ENCODE assay signal across 9 cellular contexts in genomic region chr10:88687853-88688467, GRCh38. TPM values are rescaled to one million over a fixed set of nuclear protein-coding genes. Genes with fewer than 3 reads are reported as not detected.
DNase-seq lines count a peak whose midpoint lies in the region; ATAC-seq, FAIRE-seq and TF ChIP-seq lines count a peak whose summit lies in the region.
"Had no signal": no experiment of that assay in that cellular context is flagged by ENCODE, and none has a peak within 500 bp of the region (broad histone marks: within the 10 kb centered on the region; RNA-seq: fewer than 3 reads in every experiment).

No MANE protein-coding gene starts in this region.

- BruUV-seq in HepG2 (replicated peaks; lab: Mats Ljungman, UMichigan), result no TSS peak

- H3K4me1 ChIP-seq in body of pancreas, result no peaks in the 10 kb centered on the region
- H3K4me1 ChIP-seq in HepG2 (ENCODE audit: insufficient read depth, low read length), result no peaks in the 10 kb centered on the region

- H3K4me3 ChIP-seq in GM06990 (replicated peaks; ENCODE audit: low read depth, low read length) (no peak overlapping the region), body of pancreas (no peak overlapping the region), HepG2 (replicated peaks in 1 of 3; ENCODE audit: insufficient read depth in 1 of 3, low read depth in 2 of 3, low read length in 3 of 3) (no peak overlapping the region)
- H3K4me3 ChIP-seq: skin epidermis had no signal

- intact Hi-C loops in body of pancreas (cut with DNase I), result no loop called here
- intact Hi-C loops in HepG2 (cut with micrococcal nuclease; ENCODE audit: unreplicated experiment), result loop anchor here (1.0 to 5.0 kb wide), 3 partner anchors 49 to 122 kb away; no protein-coding TSS in a partner anchor

- H2AFZ ChIP-seq in HepG2 (ENCODE audit: low read length), result no peak overlapping the region

- TF ChIP-seq CTCF in GM06990 (IDR thresholded peaks at IDR 0.05; ENCODE audit: insufficient read depth, low read length, poor library complexity, severe bottlenecking) (peak; percentile 73), body of pancreas (IDR thresholded peaks at IDR 0.05) (peak; percentile 43 to 69 (median 63)), HepG2 (CRISPR knock-in tag; IDR thresholded peaks at IDR 0.05) (peak; percentile 48)

- H3K36me3 ChIP-seq in GM06990 (ENCODE audit: control insufficient read depth, insufficient read depth, low read length) (no peaks in the 10 kb centered on the region), body of pancreas (replicated peaks in 1 of 2; ENCODE audit: insufficient read depth in 1 of 2, low read depth in 2 of 2) (no peaks in the 10 kb centered on the region), HepG2 (replicated peaks in 1 of 2; ENCODE audit: control insufficient read depth in 1 of 2, insufficient read depth in 2 of 2, low read length in 2 of 2) (no peaks in the 10 kb centered on the region)

- H3K27me3 ChIP-seq in GM06990 (replicated peaks; ENCODE audit: control insufficient read depth, insufficient read depth, low read length), result no peaks in the 10 kb centered on the region
- no peaks in the 10 kb centered on the region for H3K27me3 ChIP-seq in body of pancreas
- no peaks in the 10 kb centered on the region for H3K27me3 ChIP-seq in HepG2 (ENCODE audit: control insufficient read depth in 1 of 2, insufficient read depth in 2 of 2, low read length in 2 of 2)

- in situ Hi-C loops in HepG2 (cut with HindIII; ENCODE audit: extremely low pct_ligation_motif_present, low pct_unique_long_range_greater_than_20kb), result no loop called here

- no peak overlapping the region for H3K4me2 ChIP-seq in HepG2 (ENCODE audit: low read depth, low read length)

- ATAC-seq in body of pancreas, result no peak
- ATAC-seq in HepG2, result no peak
- no peak for ATAC-seq in GM18873 (IDR thresholded peaks at IDR 0.05; ENCODE audit: low FRiP score, unreplicated experiment)

- H3K9me3 ChIP-seq in body of pancreas (no peaks in the 10 kb centered on the region), HepG2 (ENCODE audit: low read length) (no peaks in the 10 kb centered on the region)

- TF ChIP-seq EP300 in HepG2 (IDR thresholded peaks at IDR 0.05; ENCODE audit: low read depth in 2 of 2, low read length in 2 of 2) (no peak), HepG2 (CRISPR knock-in tag; IDR thresholded peaks at IDR 0.05; ENCODE audit: borderline replicate concordance) (no peak)

- H3K27ac ChIP-seq in body of pancreas, result no peak overlapping the region
- no peak overlapping the region for H3K27ac ChIP-seq in HepG2 (ENCODE audit: extremely low read length, insufficient read depth, low read length)
- H3K27ac ChIP-seq: skin epidermis had no signal

- TF ChIP-seq POLR2A in body of pancreas (IDR thresholded peaks at IDR 0.05), result no peak
- TF ChIP-seq POLR2A in HepG2 (IDR thresholded peaks at IDR 0.05; ENCODE audit: insufficient read depth in 1 of 2, low read depth in 2 of 2, low read length in 2 of 2), result no peak

- no peaks in the 10 kb centered on the region for H3K79me2 ChIP-seq in HepG2 (ENCODE audit: insufficient read depth, low read length)

- POLR2A ChIA-PET in HepG2 (lab: Yijun Ruan, JAX), result no interaction called here

- TF ChIP-seq RAD21 in HepG2 (CRISPR knock-in tag; IDR thresholded peaks at IDR 0.05), result no peak

- FAIRE-seq in HepG2 (lab: Jason Lieb, UNC), result peak; percentile 43

- DNase-seq in GM06990 (ENCODE audit: extremely low read depth, insufficient read length) (no peak), NCI-H1417 treated with DMSO at 0.1 percent for 48 hours (lab: John Stamatoyannopoulos, UW) (peak; percentile 8), body of pancreas (no peak), HepG2 (ENCODE audit: low spot score) (peak; percentile 3), NCI-H1930 (lab: John Stamatoyannopoulos, UW) (no peak), RPMI8226 (no peak)
- no peak for DNase-seq in activated CD4-positive, alpha-beta T cell treated with anti-CD3 and anti-CD28 coated beads, Interleukin-2, amount 50 U/mL, for 1 hour

- no peaks in the 10 kb centered on the region for H4K20me1 ChIP-seq in HepG2 (ENCODE audit: insufficient read depth, low read length)

- H3K9ac ChIP-seq in HepG2 (ENCODE audit: insufficient read depth, low read depth, low read length), result no peak overlapping the region

- CTCF ChIA-PET in HepG2 (lab: Yijun Ruan, JAX; ENCODE audit: low intra/inter-chr PET ratio, low total read pairs), result interaction anchor here (1.5 to 1.9 kb wide), 3 partner anchors 104 to 122 kb away, joined by 3 to 13 read pairs (median 7); no protein-coding TSS in a partner anchor

TF ChIP-seq in HepG2, 621 proteins besides CTCF, POLR2A, EP300 and RAD21:
- TF ChIP-seq E2F2 (CRISPR knock-in tag; IDR thresholded peaks at IDR 0.05; ENCODE audit: borderline replicate concordance) (no peak), STAG1 (CRISPR knock-in tag; IDR thresholded peaks at IDR 0.05) (peak; percentile 42)

RNA-seq across cellular contexts. Expression of gene LIPK, which starts 18.1 kb away (rescaled TPM):
- total RNA-seq in body of pancreas (not detected), HepG2 (2016; rRNA removed; fragmentation: Illumina TruSeq; extraction: Trizol) (not detected in 2 replicates)
- not detected in 2 replicates for total RNA-seq in HepG2 (2016; cell fraction: cytosol; rRNA removed; fragmentation: Illumina TruSeq; extraction: Trizol; ENCODE audit: low read depth)
- total RNA-seq in HepG2 (2016; cell fraction: insoluble cytoplasmic fraction; rRNA removed; fragmentation: Illumina TruSeq; extraction: Trizol), result not detected in 2 replicates
- not detected in 2 replicates for total RNA-seq in HepG2 (2016; cell fraction: membrane; rRNA removed; fragmentation: Illumina TruSeq; extraction: Trizol)
- not detected in 2 replicates for total RNA-seq in HepG2 (2016; cell fraction: nucleus; rRNA removed; fragmentation: Illumina TruSeq; extraction: Trizol)
- polyA plus RNA-seq in HepG2 (2011; rRNA removed), result not detected in 2 replicates
- polyA plus RNA-seq in HepG2 (2011; cell fraction: cytosol; rRNA removed), result not detected in 2 replicates
- not detected in 2 replicates for polyA plus RNA-seq in HepG2 (2011; cell fraction: nucleus; rRNA removed)
- not detected in 2 replicates for polyA plus RNA-seq in HepG2 (2012)
- polyA plus RNA-seq in HepG2 (2016; cell fraction: cytosol; fragmentation: Illumina TruSeq; extraction: Trizol; ENCODE audit: low read depth), result not detected in 2 replicates
- not detected in 2 replicates for polyA plus RNA-seq in HepG2 (2016; cell fraction: insoluble cytoplasmic fraction; fragmentation: Illumina TruSeq; extraction: Trizol; ENCODE audit: low read depth)
- not detected in 2 replicates for polyA plus RNA-seq in HepG2 (2016; cell fraction: membrane; fragmentation: Illumina TruSeq; extraction: Trizol; ENCODE audit: low read depth)
- polyA plus RNA-seq in HepG2 (2016; cell fraction: nucleus; fragmentation: Illumina TruSeq; extraction: Trizol; ENCODE audit: insufficient read depth, low read depth), result not detected in 2 replicates
- polyA minus RNA-seq in HepG2 (2011; rRNA and poly(A)+ RNA removed; ENCODE audit: low replicate concordance), result not detected in 2 replicates
- polyA minus RNA-seq in HepG2 (2011; cell fraction: cytosol; rRNA and poly(A)+ RNA removed), result not detected in 2 replicates
- not detected in 2 replicates for polyA minus RNA-seq in HepG2 (2011; cell fraction: nucleus; rRNA and poly(A)+ RNA removed)

RNA-seq across cellular contexts. Expression of gene LIPF, which starts 23.7 kb away (rescaled TPM):
- total RNA-seq in body of pancreas (not detected), HepG2 (2016; rRNA removed; fragmentation: Illumina TruSeq; extraction: Trizol) (not detected in 2 replicates)
- total RNA-seq in HepG2 (2016; cell fraction: cytosol; rRNA removed; fragmentation: Illumina TruSeq; extraction: Trizol; ENCODE audit: low read depth), result not detected in 2 replicates
- not detected in 2 replicates for total RNA-seq in HepG2 (2016; cell fraction: insoluble cytoplasmic fraction; rRNA removed; fragmentation: Illumina TruSeq; extraction: Trizol)
- not detected in 2 replicates for total RNA-seq in HepG2 (2016; cell fraction: membrane; rRNA removed; fragmentation: Illumina TruSeq; extraction: Trizol)
- not detected in 2 replicates for total RNA-seq in HepG2 (2016; cell fraction: nucleus; rRNA removed; fragmentation: Illumina TruSeq; extraction: Trizol)
- polyA plus RNA-seq in HepG2 (2011; rRNA removed), result not detected in 2 replicates
- not detected in 2 replicates for polyA plus RNA-seq in HepG2 (2011; cell fraction: cytosol; rRNA removed)
- polyA plus RNA-seq in HepG2 (2011; cell fraction: nucleus; rRNA removed), result not detected in 2 replicates
- not detected in 2 replicates for polyA plus RNA-seq in HepG2 (2012)
- not detected in 2 replicates for polyA plus RNA-seq in HepG2 (2016; cell fraction: cytosol; fragmentation: Illumina TruSeq; extraction: Trizol; ENCODE audit: low read depth)
- not detected in 2 replicates for polyA plus RNA-seq in HepG2 (2016; cell fraction: insoluble cytoplasmic fraction; fragmentation: Illumina TruSeq; extraction: Trizol; ENCODE audit: low read depth)
- not detected in 2 replicates for polyA plus RNA-seq in HepG2 (2016; cell fraction: membrane; fragmentation: Illumina TruSeq; extraction: Trizol; ENCODE audit: low read depth)
- polyA plus RNA-seq in HepG2 (2016; cell fraction: nucleus; fragmentation: Illumina TruSeq; extraction: Trizol; ENCODE audit: insufficient read depth, low read depth), result not detected in 2 replicates
- polyA minus RNA-seq in HepG2 (2011; rRNA and poly(A)+ RNA removed; ENCODE audit: low replicate concordance), result not detected in 2 replicates
- polyA minus RNA-seq in HepG2 (2011; cell fraction: cytosol; rRNA and poly(A)+ RNA removed), result not detected in 2 replicates
- not detected in 2 replicates for polyA minus RNA-seq in HepG2 (2011; cell fraction: nucleus; rRNA and poly(A)+ RNA removed)

Comparison
In these comparisons a context has a peak if more than half of its experiments do, and no peak if none do; other contexts are left out.
1. DNase-seq: peak in NCI-H1417 treated with DMSO at 0.1 percent for 48 hours (single experiment) and HepG2 (single experiment); none in GM06990 (single experiment), body of pancreas (0 of 4), activated CD4-positive, alpha-beta T cell treated with anti-CD3 and anti-CD28 coated beads, Interleukin-2, amount 50 U/mL, for 1 hour (single experiment), NCI-H1930 (0 of 2) and RPMI8226 (single experiment).
2. Peak in every context shown above with its lines, with median percentiles within 50 percentile points of each other: CTCF ChIP-seq.